In genomic region chr12:39628836-39629235, GRCh38 we compare ENCODE assay signal across 14 cellular contexts. TPM values are rescaled to one million over a fixed set of nuclear protein-coding genes. Genes with fewer than 3 reads are reported as not detected.
DNase-seq lines count a peak whose midpoint lies in the region; ATAC-seq and TF ChIP-seq lines count a peak whose summit lies in the region.
"Had no signal": no experiment of that assay in that cellular context is flagged by ENCODE, and none has a peak within 500 bp of the region (broad histone marks: within the 10 kb centered on the region; RNA-seq: fewer than 3 reads in every experiment).

No MANE protein-coding gene starts in this region.

- no peaks in the 10 kb centered on the region for H3K36me3 ChIP-seq in mammary epithelial cell (ENCODE audit: insufficient read depth, low read length)
- H3K36me3 ChIP-seq: ascending aorta, tibial artery had no signal

- no peak overlapping the region for H3K4me3 ChIP-seq in mammary epithelial cell (replicated peaks in 1 of 3; ENCODE audit: insufficient read depth in 1 of 3, low read depth in 2 of 3, low read length in 3 of 3)
- H3K4me3 ChIP-seq: A549, ascending aorta, tibial artery had no signal

- no peaks in the 10 kb centered on the region for H3K27me3 ChIP-seq in mammary epithelial cell (ENCODE audit: insufficient read depth, low read length)
- H3K27me3 ChIP-seq: ascending aorta, tibial artery had no signal

- H3K9ac ChIP-seq in mammary epithelial cell (ENCODE audit: insufficient read depth, low read length) = no peak overlapping the region

- H3K4me1 ChIP-seq in mammary epithelial cell (ENCODE audit: insufficient read depth, low read length) = peaks cover 2% of the 10 kb centered on the region
- H3K4me1 ChIP-seq: A549, ascending aorta had no signal

- H3K9me3 Mint-ChIP-seq in activated CD4-positive, alpha-beta T cell treated with anti-CD3 and anti-CD28 coated beads, Interleukin-2, amount 10 ng/mL, durations not matched to agents 24 days and 14 days = peaks cover 3% of the 10 kb centered on the region
- H3K9me3 Mint-ChIP-seq in activated CD8-positive, alpha-beta T cell treated with anti-CD3 and anti-CD28 coated beads for 36 hours = no peaks in the 10 kb centered on the region
- no peaks in the 10 kb centered on the region for H3K9me3 Mint-ChIP-seq in stimulated activated effector memory CD8-positive, alpha-beta T cell treated with anti-CD3 and anti-CD28 coated beads, Interleukin-12 subunit alpha, Interleukin-12 subunit beta, amount 100 ng/mL, for 72 hours

- no TSS peak for BruUV-seq in mammary epithelial cell (replicated peaks; lab: Mats Ljungman, UMichigan)

- H4K20me1 ChIP-seq in mammary epithelial cell (ENCODE audit: insufficient read depth, low read length) = no peaks in the 10 kb centered on the region

- peak; percentile 57 for ATAC-seq in HG03378 (IDR thresholded peaks at IDR 0.05; ENCODE audit: unreplicated experiment)
- peak; percentile 81 for ATAC-seq in activated CD8-positive, alpha-beta T cell treated with anti-CD3 and anti-CD28 coated beads for 36 hours
- ATAC-seq in stimulated activated effector memory CD8-positive, alpha-beta T cell treated with anti-CD3 and anti-CD28 coated beads, Interleukin-12 subunit alpha, Interleukin-12 subunit beta, amount 100 ng/mL, for 72 hours = peak; percentile 84
- ATAC-seq: A549, right cardiac atrium had no signal

- H3K27ac Mint-ChIP-seq in activated CD4-positive, alpha-beta T cell treated with anti-CD3 and anti-CD28 coated beads, Interleukin-2, amount 10 ng/mL, durations not matched to agents 24 days and 14 days = peak overlapping the region; percentile 90
- peak overlapping the region; percentile 99 for H3K27ac Mint-ChIP-seq in activated CD8-positive, alpha-beta T cell treated with anti-CD3 and anti-CD28 coated beads for 36 hours
- peak overlapping the region; percentile 87 for H3K27ac Mint-ChIP-seq in stimulated activated effector memory CD8-positive, alpha-beta T cell treated with anti-CD3 and anti-CD28 coated beads, Interleukin-12 subunit alpha, Interleukin-12 subunit beta, amount 100 ng/mL, for 72 hours

- dilution Hi-C loops in mammary epithelial cell (cut with HindIII; ENCODE audit: low sequenced_read_pairs) = no loop called here

- H2AFZ ChIP-seq in mammary epithelial cell (ENCODE audit: low read depth, low read length) = no peak overlapping the region

- WGBS in mammary epithelial cell (ENCODE audit: low coverage, missing lambda C conversion rate) = 92% methylated on average over 1 of the region's 1 CpG

- DNase-seq in activated CD4-positive, alpha-beta T cell treated with anti-CD3 and anti-CD28 coated beads, Interleukin-2, amount 10 ng/mL, durations not matched to agents 24 days and 14 days = peak; percentile 77
- no peak for DNase-seq in activated CD4-positive, alpha-beta T cell treated with anti-CD3 and anti-CD28 coated beads for 4 hours
- no peak for DNase-seq in activated CD8-positive, alpha-beta T cell treated with anti-CD3 and anti-CD28 coated beads for 36 hours
- DNase-seq in stimulated activated effector memory CD8-positive, alpha-beta T cell treated with anti-CD3 and anti-CD28 coated beads, Interleukin-12 subunit alpha, Interleukin-12 subunit beta, amount 100 ng/mL, for 72 hours (ENCODE audit: low spot score in 2 of 2) = no peak
- no peak for DNase-seq in mammary epithelial cell
- no peak for DNase-seq in NCI-H2107 treated with DMSO at 0.1 percent for 48 hours (lab: John Stamatoyannopoulos, UW; ENCODE audit: unreplicated experiment)
- no peak for DNase-seq in G401 (ENCODE audit: low spot score)
- DNase-seq: kidney, NCI-H1694 treated with DMSO at 0.1 percent for 48 hours, right cardiac atrium, tibial artery had no signal

- peak overlapping the region; percentile 64 for H3K4me3 Mint-ChIP-seq in activated CD4-positive, alpha-beta T cell treated with anti-CD3 and anti-CD28 coated beads, Interleukin-2, amount 10 ng/mL, durations not matched to agents 24 days and 14 days
- peak overlapping the region; percentile 67 for H3K4me3 Mint-ChIP-seq in activated CD8-positive, alpha-beta T cell treated with anti-CD3 and anti-CD28 coated beads for 36 hours
- peak overlapping the region; percentile 54 for H3K4me3 Mint-ChIP-seq in stimulated activated effector memory CD8-positive, alpha-beta T cell treated with anti-CD3 and anti-CD28 coated beads, Interleukin-12 subunit alpha, Interleukin-12 subunit beta, amount 100 ng/mL, for 72 hours

- in situ Hi-C loops in mammary epithelial cell (cut with MboI; ENCODE audit: low sequenced_read_pairs in 2 of 2) = no loop called here
- in situ Hi-C loops in G401 (cut with HindIII; ENCODE audit: low sequenced_read_pairs) = no loop called here

- TF ChIP-seq CTCF in activated CD8-positive, alpha-beta T cell treated with anti-CD3 and anti-CD28 coated beads for 36 hours (IDR thresholded peaks at IDR 0.05) = no peak
- TF ChIP-seq CTCF in mammary epithelial cell (conservative IDR thresholded peaks at IDR 0.05 in 1 of 2, IDR thresholded peaks at IDR 0.05 in 1 of 2; ENCODE audit: extremely low read depth in 1 of 2, insufficient read depth in 1 of 2, low read depth in 1 of 2, low read length in 2 of 2) = no peak

- no peak overlapping the region for H3K4me2 ChIP-seq in mammary epithelial cell (ENCODE audit: insufficient read depth, low read depth, low read length)
- H3K4me2 ChIP-seq: A549 had no signal

- H3K4me1 Mint-ChIP-seq in activated CD4-positive, alpha-beta T cell treated with anti-CD3 and anti-CD28 coated beads, Interleukin-2, amount 10 ng/mL, durations not matched to agents 24 days and 14 days = peaks cover 39% of the 10 kb centered on the region
- H3K4me1 Mint-ChIP-seq in activated CD8-positive, alpha-beta T cell treated with anti-CD3 and anti-CD28 coated beads for 36 hours (ENCODE audit: low read depth) = peaks cover 49% of the 10 kb centered on the region
- H3K4me1 Mint-ChIP-seq in stimulated activated effector memory CD8-positive, alpha-beta T cell treated with anti-CD3 and anti-CD28 coated beads, Interleukin-12 subunit alpha, Interleukin-12 subunit beta, amount 100 ng/mL, for 72 hours = peaks cover 38% of the 10 kb centered on the region

- peaks cover 14% of the 10 kb centered on the region for H3K36me3 Mint-ChIP-seq in activated CD4-positive, alpha-beta T cell treated with anti-CD3 and anti-CD28 coated beads, Interleukin-2, amount 10 ng/mL, durations not matched to agents 24 days and 14 days (ENCODE audit: low read depth)
- H3K36me3 Mint-ChIP-seq in activated CD8-positive, alpha-beta T cell treated with anti-CD3 and anti-CD28 coated beads for 36 hours (ENCODE audit: low read depth) = peaks cover 10% of the 10 kb centered on the region
- no peaks in the 10 kb centered on the region for H3K36me3 Mint-ChIP-seq in stimulated activated effector memory CD8-positive, alpha-beta T cell treated with anti-CD3 and anti-CD28 coated beads, Interleukin-12 subunit alpha, Interleukin-12 subunit beta, amount 100 ng/mL, for 72 hours

- intact Hi-C loops in activated CD4-positive, alpha-beta T cell treated with anti-CD3 and anti-CD28 coated beads, Interleukin-2, amount 10 ng/mL, durations not matched to agents 24 days and 14 days (cut with micrococcal nuclease) = loop anchor here (1.0 to 10.0 kb wide), 4 partner anchors 9 to 516 kb away; no protein-coding TSS in a partner anchor
- intact Hi-C loops in activated CD8-positive, alpha-beta T cell treated with anti-CD3 and anti-CD28 coated beads for 36 hours (cut with micrococcal nuclease) = loop anchor here (1.0 kb wide), 1 partner anchor 11 kb away; no protein-coding TSS in a partner anchor
- intact Hi-C loops in mammary epithelial cell (cut with micrococcal nuclease) = no loop called here

- POLR2A ChIA-PET in activated CD8-positive, alpha-beta T cell treated with anti-CD3 and anti-CD28 coated beads for 36 hours (lab: Charles Lee) = interaction anchor here (1.8 kb wide), 1 partner anchor 9 kb away, joined by 6 read pairs; the partner anchor contains the start of gene ABCD2

- no peaks in the 10 kb centered on the region for H3K79me2 ChIP-seq in mammary epithelial cell (ENCODE audit: insufficient read depth, low read length)

- H3K27ac ChIP-seq in mammary epithelial cell (ENCODE audit: insufficient read depth, low read depth, low read length) = no peak overlapping the region
- H3K27ac ChIP-seq: A549, ascending aorta had no signal

- H3K27me3 Mint-ChIP-seq in activated CD4-positive, alpha-beta T cell treated with anti-CD3 and anti-CD28 coated beads, Interleukin-2, amount 10 ng/mL, durations not matched to agents 24 days and 14 days = no peaks in the 10 kb centered on the region
- H3K27me3 Mint-ChIP-seq in activated CD8-positive, alpha-beta T cell treated with anti-CD3 and anti-CD28 coated beads for 36 hours = no peaks in the 10 kb centered on the region

- CTCF ChIA-PET in activated CD8-positive, alpha-beta T cell treated with anti-CD3 and anti-CD28 coated beads for 36 hours (lab: Charles Lee) = interaction anchor here (0.9 to 2.3 kb wide), 5 partner anchors 9 to 63 kb away, joined by 3 to 10 read pairs (median 3); partner anchors contain the start of gene ABCD2
- CTCF ChIA-PET in mammary epithelial cell (lab: Charles Lee; ENCODE audit: low non-redundant PET) = no interaction called here

- no peaks in the 10 kb centered on the region for H3K9me3 ChIP-seq in mammary epithelial cell (replicated peaks; ENCODE audit: insufficient read depth, low read length)
- H3K9me3 ChIP-seq: A549, ascending aorta, tibial artery had no signal

RNA-seq across cellular contexts. Expression of gene ABCD2, which starts 9.2 kb away (rescaled TPM):
- total RNA-seq in activated CD4-positive, alpha-beta T cell treated with anti-CD3 and anti-CD28 coated beads, Interleukin-2, amount 10 ng/mL, durations not matched to agents 24 days and 14 days = 7.0 and 7.4 TPM in 2 replicates
- 1 to 10 TPM; 3.8 to 4.0 TPM for total RNA-seq in activated CD8-positive, alpha-beta T cell treated with anti-CD3 and anti-CD28 coated beads for 36 hours
- total RNA-seq in mammary epithelial cell = under 1 TPM in 1 of 2 donors, not detected in 1; under 0.01 TPM
- polyA plus RNA-seq in mammary epithelial cell = 0.05 TPM
- polyA minus RNA-seq in mammary epithelial cell = not detected
- not detected in 2 replicates for total RNA-seq in G401 (2014; rRNA removed; shearing (Covaris generic))
